Comparison of ENCODE assay signal across 8 cellular contexts in genomic region chr13:45340422-45341033, GRCh38.
A peak's percentile ranks its signal among the peaks of the same experiment; 100 is the strongest.
DNase-seq lines count a peak whose midpoint lies in the region; ATAC-seq and TF ChIP-seq lines count a peak whose summit lies in the region.

No MANE protein-coding gene starts in this region.

- H3K4me3 ChIP-seq in GM12875 (ENCODE audit: low read depth, low read length) = peak overlapping the region; percentile 62
- peak overlapping the region; percentile 88 for H3K4me3 ChIP-seq in astrocyte of the spinal cord (ENCODE audit: low read depth, low read length)
- H3K4me3 ChIP-seq in retinal pigment epithelial cell (ENCODE audit: low read length) = peak overlapping the region; percentile 95

- peak; percentile 65 for TF ChIP-seq CTCF in GM12875 (IDR thresholded peaks at IDR 0.05; ENCODE audit: borderline replicate concordance, insufficient read depth, low read depth, low read length)
- TF ChIP-seq CTCF in astrocyte of the spinal cord (IDR thresholded peaks at IDR 0.05; ENCODE audit: low read depth, low read length) = peak; percentile 64
- TF ChIP-seq CTCF in retinal pigment epithelial cell (conservative IDR thresholded peaks at IDR 0.05; ENCODE audit: low read depth, low read length) = peak; percentile 52

- in situ Hi-C loops in astrocyte of the spinal cord (cut with HindIII; ENCODE audit: low sequenced_read_pairs) = no loop called here

- peak; percentile 40 for ATAC-seq in HG02642 (IDR thresholded peaks at IDR 0.05; ENCODE audit: poor library complexity, unreplicated experiment)

- DNase-seq in NCI-H1105 treated with DMSO at 0.1 percent for 48 hours (lab: John Stamatoyannopoulos, UW) (peak; percentile 36), T1000 (lab: John Stamatoyannopoulos, UW) (peak; percentile 22), astrocyte of the spinal cord (ENCODE audit: low read depth, low spot score) (peak; percentile 93), hippocampal formation (lab: John Stamatoyannopoulos, UW) (peak; percentile 75 to 79), retinal pigment epithelial cell (ENCODE audit: low read depth) (peak; percentile 62), HPDE6-E6E7 (ENCODE audit: extremely low spot score) (no peak)
